ENCODE assay signal across 8 cellular contexts in genomic region chr17:80832266-80832676, GRCh38.
DNase-seq lines count a peak whose midpoint lies in the region; ATAC-seq and TF ChIP-seq lines count a peak whose summit lies in the region.

No MANE protein-coding gene starts in this region.

- peak overlapping the region; percentile 92 for H3K4me3 Mint-ChIP-seq in CD8-positive, alpha-beta T cell
- H3K4me3 Mint-ChIP-seq in activated CD8-positive, alpha-beta T cell treated with anti-CD3 and anti-CD28 coated beads, Interleukin-2, amount 10 ng/mL, durations not matched to agents 7 days and 5 days = peak overlapping the region; percentile 83
- H3K4me3 Mint-ChIP-seq in glutamatergic neuron (ENCODE audit: unreplicated experiment) = peak overlapping the region; percentile 81

- H3K27ac ChIP-seq in CD8-positive, alpha-beta T cell (ENCODE audit: low read depth, low read length) = peak overlapping the region; percentile 77
- H3K27ac ChIP-seq in ovary = peak overlapping the region; percentile 46 to 85

- no peak for DNase-seq in CD8-positive, alpha-beta T cell
- DNase-seq in HT1080 (ENCODE audit: low read depth) (peak; percentile 36), glutamatergic neuron (no peak), ovary (peak; percentile 60 to 68 (median 64)), NCI-H1048 (lab: John Stamatoyannopoulos, UW) (no peak)
- DNase-seq in activated CD8-positive, alpha-beta T cell treated with anti-CD3 and anti-CD28 coated beads, Interleukin-2, amount 10 ng/mL, durations not matched to agents 7 days and 5 days = no peak

- peak overlapping the region; percentile 68 for H3K4me3 ChIP-seq in CD8-positive, alpha-beta T cell (ENCODE audit: low read depth, low read length)
- peak overlapping the region; percentile 48 for H3K4me3 ChIP-seq in ovary

- intact Hi-C loops in CD8-positive, alpha-beta T cell (cut with DNase I, micrococcal nuclease) = loop anchor here (2.0 to 10.0 kb wide), 3 partner anchors 59 to 77 kb away; no protein-coding TSS in a partner anchor
- intact Hi-C loops in ovary (cut with DNase I) = loop anchor here in 1 of 4 donors (10.0 kb wide), 1 partner anchor 57 kb away; no protein-coding TSS in a partner anchor

- peak overlapping the region; percentile 96 for H3K27ac Mint-ChIP-seq in CD8-positive, alpha-beta T cell
- peak overlapping the region; percentile 96 for H3K27ac Mint-ChIP-seq in activated CD8-positive, alpha-beta T cell treated with anti-CD3 and anti-CD28 coated beads, Interleukin-2, amount 10 ng/mL, durations not matched to agents 7 days and 5 days
- peak overlapping the region; percentile 98 for H3K27ac Mint-ChIP-seq in glutamatergic neuron (ENCODE audit: unreplicated experiment)

- no peak for ATAC-seq in CD8-positive, alpha-beta T cell
- ATAC-seq in activated CD8-positive, alpha-beta T cell treated with anti-CD3 and anti-CD28 coated beads, Interleukin-2, amount 10 ng/mL, durations not matched to agents 7 days and 5 days = no peak
- no peak for ATAC-seq in HG03378 (IDR thresholded peaks at IDR 0.05; ENCODE audit: unreplicated experiment)
- ATAC-seq in HG02885 (IDR thresholded peaks at IDR 0.05; ENCODE audit: poor library complexity, unreplicated experiment) = no peak

- H3K9me3 Mint-ChIP-seq in CD8-positive, alpha-beta T cell = no peaks in the 10 kb centered on the region
- no peaks in the 10 kb centered on the region for H3K9me3 Mint-ChIP-seq in activated CD8-positive, alpha-beta T cell treated with anti-CD3 and anti-CD28 coated beads, Interleukin-2, amount 10 ng/mL, durations not matched to agents 7 days and 5 days (ENCODE audit: insufficient read depth)
- peaks cover 15% of the 10 kb centered on the region for H3K9me3 Mint-ChIP-seq in glutamatergic neuron (ENCODE audit: unreplicated experiment)

- no peak for TF ChIP-seq EP300 in ovary (IDR thresholded peaks at IDR 0.05)

- H3K27me3 ChIP-seq in CD8-positive, alpha-beta T cell (ENCODE audit: insufficient read depth, low read length) = no peaks in the 10 kb centered on the region
- no peaks in the 10 kb centered on the region for H3K27me3 ChIP-seq in ovary

- peaks cover 27% of the 10 kb centered on the region for H3K4me1 Mint-ChIP-seq in CD8-positive, alpha-beta T cell (ENCODE audit: low read depth)
- peaks cover 70% of the 10 kb centered on the region for H3K4me1 Mint-ChIP-seq in activated CD8-positive, alpha-beta T cell treated with anti-CD3 and anti-CD28 coated beads, Interleukin-2, amount 10 ng/mL, durations not matched to agents 7 days and 5 days (ENCODE audit: low read depth)
- H3K4me1 Mint-ChIP-seq in glutamatergic neuron (ENCODE audit: low read depth, unreplicated experiment) = peaks cover 52% of the 10 kb centered on the region

- peaks cover 26% of the 10 kb centered on the region for H3K36me3 Mint-ChIP-seq in CD8-positive, alpha-beta T cell
- H3K36me3 Mint-ChIP-seq in activated CD8-positive, alpha-beta T cell treated with anti-CD3 and anti-CD28 coated beads, Interleukin-2, amount 10 ng/mL, durations not matched to agents 7 days and 5 days (ENCODE audit: low read depth) = peaks cover 50% of the 10 kb centered on the region
- H3K36me3 Mint-ChIP-seq in glutamatergic neuron (ENCODE audit: unreplicated experiment) = no peaks in the 10 kb centered on the region

- H3K4me1 ChIP-seq in CD8-positive, alpha-beta T cell (ENCODE audit: insufficient read depth, low read length) = peaks cover 19% of the 10 kb centered on the region
- H3K4me1 ChIP-seq in ovary (ENCODE audit: insufficient read depth) = peaks cover 5% of the 10 kb centered on the region

- peaks cover 3% of the 10 kb centered on the region for H3K36me3 ChIP-seq in CD8-positive, alpha-beta T cell (ENCODE audit: insufficient read depth, low read length)
- no peaks in the 10 kb centered on the region for H3K36me3 ChIP-seq in ovary

- no peaks in the 10 kb centered on the region for H3K9me3 ChIP-seq in CD8-positive, alpha-beta T cell (ENCODE audit: low read length)
- no peaks in the 10 kb centered on the region for H3K9me3 ChIP-seq in ovary

- no peak for TF ChIP-seq POLR2A in ovary (IDR thresholded peaks at IDR 0.05)

- POLR2A ChIA-PET in CD8-positive, alpha-beta T cell (lab: Charles Lee) = interaction anchor here (1.0 to 1.8 kb wide), 4 partner anchors 25 to 57 kb away, joined by 3 to 7 read pairs (median 4); no protein-coding TSS in a partner anchor
- POLR2A ChIA-PET in activated CD8-positive, alpha-beta T cell treated with anti-CD3 and anti-CD28 coated beads, Interleukin-2, amount 10 ng/mL, durations not matched to agents 7 days and 5 days (lab: Charles Lee) = interaction anchor here (1.1 to 2.2 kb wide), 12 partner anchors 10 to 67 kb away, joined by 3 to 20 read pairs (median 8); no protein-coding TSS in a partner anchor

- 47 to 61% (median 60%) methylated on average over 12 of the region's 12 CpGs for WGBS in ovary, 3 donors

- TF ChIP-seq CTCF in CD8-positive, alpha-beta T cell (IDR thresholded peaks at IDR 0.05) = no peak
- TF ChIP-seq CTCF in glutamatergic neuron (IDR thresholded peaks at IDR 0.05; ENCODE audit: partially characterized antibody, unreplicated experiment) (no peak), ovary (IDR thresholded peaks at IDR 0.05) (no peak)

- H3K27me3 Mint-ChIP-seq in CD8-positive, alpha-beta T cell (ENCODE audit: low read depth) = no peaks in the 10 kb centered on the region
- H3K27me3 Mint-ChIP-seq in activated CD8-positive, alpha-beta T cell treated with anti-CD3 and anti-CD28 coated beads, Interleukin-2, amount 10 ng/mL, durations not matched to agents 7 days and 5 days (ENCODE audit: low read depth) = no peaks in the 10 kb centered on the region
- peaks cover 17% of the 10 kb centered on the region for H3K27me3 Mint-ChIP-seq in glutamatergic neuron (ENCODE audit: unreplicated experiment)

- CTCF ChIA-PET in CD8-positive, alpha-beta T cell (lab: Charles Lee) = interaction anchor here (1.0 to 1.7 kb wide), 4 partner anchors 12 to 256 kb away, joined by 3 to 4 read pairs (median 3); no protein-coding TSS in a partner anchor
- CTCF ChIA-PET in activated CD8-positive, alpha-beta T cell treated with anti-CD3 and anti-CD28 coated beads, Interleukin-2, amount 10 ng/mL, durations not matched to agents 7 days and 5 days (lab: Charles Lee) = interaction anchor here (0.9 to 2.3 kb wide), 13 partner anchors 10 to 102 kb away, joined by 3 to 15 read pairs (median 6); no protein-coding TSS in a partner anchor

Comparison
In these comparisons a context has a peak if more than half of its experiments do, and no peak if none do; other contexts are left out.
1. DNase-seq: peak in HT1080 (single experiment) and ovary (5 of 5); none in CD8-positive, alpha-beta T cell (0 of 7), activated CD8-positive, alpha-beta T cell treated with anti-CD3 and anti-CD28 coated beads, Interleukin-2, amount 10 ng/mL, durations not matched to agents 7 days and 5 days (single experiment), glutamatergic neuron (single experiment) and NCI-H1048 (single experiment).
2. Peak in every context shown above with its lines, with median percentiles within 50 percentile points of each other: H3K27ac Mint-ChIP-seq and H3K4me3 Mint-ChIP-seq.